Comparison of ENCODE assay signal across 1 cellular context in genomic region chr22:23144432-23144831, GRCh38.
TF ChIP-seq lines count a peak whose summit lies in the region.

No MANE protein-coding gene starts in this region.

TF ChIP-seq in IMR-90, 13 proteins besides CTCF, POLR2A, EP300 and RAD21 (continued from another document):
- TF ChIP-seq MAFK (IDR thresholded peaks at IDR 0.05; ENCODE audit: low read depth, low read length) (no peak), BHLHE40 (IDR thresholded peaks at IDR 0.05; ENCODE audit: low read depth, low read length) (no peak), RFX5 (IDR thresholded peaks at IDR 0.05; ENCODE audit: low read depth, low read length) (no peak)
